In genomic region chr20:49508435-49509199, GRCh38 we compare ENCODE assay signal across 9 cellular contexts. TPM values are rescaled to one million over a fixed set of nuclear protein-coding genes. Genes with fewer than 3 reads are reported as not detected.
A peak's percentile ranks its signal among the peaks of the same experiment; 100 is the strongest.
DNase-seq lines count a peak whose midpoint lies in the region; ATAC-seq lines count a peak whose summit lies in the region.
"Had no signal": no experiment of that assay in that cellular context is flagged by ENCODE, and none has a peak within 500 bp of the region (broad histone marks: within the 10 kb centered on the region; RNA-seq: fewer than 3 reads in every experiment).

No MANE protein-coding gene starts in this region.

- peak; percentile 33 for ATAC-seq in activated naive CD8-positive, alpha-beta T cell treated with anti-CD3 and anti-CD28 coated beads, Interleukin-2, amount 50 U/mL, for 24 hours
- no peak for ATAC-seq in HG03095 (IDR thresholded peaks at IDR 0.05; ENCODE audit: unreplicated experiment)

- H3K4me1 Mint-ChIP-seq in activated naive CD8-positive, alpha-beta T cell treated with anti-CD3 and anti-CD28 coated beads, Interleukin-2, amount 50 U/mL, for 24 hours: peaks cover 3% of the 10 kb centered on the region

- H3K36me3 ChIP-seq in BLaER1 treated with 17β-estradiol and CSF1 and Interleukin-3, amounts not matched to agents 10 nM and 100 nM: no peaks in the 10 kb centered on the region
- H3K36me3 ChIP-seq in iPS-20b (ENCODE audit: insufficient read depth, low read depth, low read length): peaks cover 7% of the 10 kb centered on the region; the same call in 1 of the 2 replicates

- DNase-seq in H4 (ENCODE audit: low spot score): peak; percentile 48
- DNase-seq in NCI-H446 treated with DMSO at 0.1 percent for 48 hours (lab: John Stamatoyannopoulos, UW): peak; percentile 60
- no peak for DNase-seq in activated naive CD8-positive, alpha-beta T cell treated with anti-CD3 and anti-CD28 coated beads, Interleukin-2, amount 50 U/mL, for 24 hours
- DNase-seq in stromal cell of bone marrow (ENCODE audit: low read depth): peak; percentile 19
- DNase-seq in stimulated activated CD8-positive, alpha-beta memory T cell treated with anti-CD3 and anti-CD28 coated beads, Interleukin-4, amount 100 ng/mL, for 48 hours: no peak

- H3K27ac Mint-ChIP-seq in activated naive CD8-positive, alpha-beta T cell treated with anti-CD3 and anti-CD28 coated beads, Interleukin-2, amount 50 U/mL, for 24 hours: no peak overlapping the region

- H3K4me3 ChIP-seq in BLaER1 treated with 17β-estradiol and CSF1 and Interleukin-3, amounts not matched to agents 10 nM and 100 nM: no peak overlapping the region
- no peak overlapping the region for H3K4me3 ChIP-seq in iPS-20b (ENCODE audit: low read length)

- H4K20me1 ChIP-seq in BLaER1 treated with 17β-estradiol and CSF1 and Interleukin-3, amounts not matched to agents 10 nM and 100 nM: peaks cover 0 to 4% (median 0%) of the 10 kb centered on the region in 11 experiments; a peak in 2 of 22 replicates

- no peaks in the 10 kb centered on the region for H3K9me3 ChIP-seq in BLaER1 treated with 17β-estradiol and CSF1 and Interleukin-3, amounts not matched to agents 10 nM and 100 nM (replicated peaks in 1 of 11)
- no peaks in the 10 kb centered on the region for H3K9me3 ChIP-seq in iPS-20b (ENCODE audit: insufficient read depth, low read depth, low read length)

- peak overlapping the region in 2 of 11 experiments; percentile 11 to 29; a peak in 3 of 22 replicates for H3K27ac ChIP-seq in BLaER1 treated with 17β-estradiol and CSF1 and Interleukin-3, amounts not matched to agents 10 nM and 100 nM
- no peak overlapping the region for H3K27ac ChIP-seq in iPS-20b (ENCODE audit: low read length)
- H3K27ac ChIP-seq: HL-60 had no signal

- no peaks in the 10 kb centered on the region for H3K27me3 ChIP-seq in BLaER1 treated with 17β-estradiol and CSF1 and Interleukin-3, amounts not matched to agents 10 nM and 100 nM
- no peaks in the 10 kb centered on the region for H3K27me3 ChIP-seq in iPS-20b (ENCODE audit: insufficient read depth, low read length)

- no peaks in the 10 kb centered on the region for H3K36me3 Mint-ChIP-seq in activated naive CD8-positive, alpha-beta T cell treated with anti-CD3 and anti-CD28 coated beads, Interleukin-2, amount 50 U/mL, for 24 hours (ENCODE audit: low read depth)

- peaks cover 19 to 66% (median 56%) of the 10 kb centered on the region in 10 experiments for H3K4me1 ChIP-seq in BLaER1 treated with 17β-estradiol and CSF1 and Interleukin-3, amounts not matched to agents 10 nM and 100 nM
- peaks cover 3% of the 10 kb centered on the region; the same call in 1 of the 2 replicates for H3K4me1 ChIP-seq in iPS-20b (ENCODE audit: insufficient read depth, low read length)

- no peak overlapping the region; a peak in 1 of 22 replicates for H3K9ac ChIP-seq in BLaER1 treated with 17β-estradiol and CSF1 and Interleukin-3, amounts not matched to agents 10 nM and 100 nM
- peak overlapping the region; percentile 19; the same call in 1 of the 2 replicates for H3K9ac ChIP-seq in iPS-20b (ENCODE audit: low read depth, low read length)

- H3K9me3 Mint-ChIP-seq in activated naive CD8-positive, alpha-beta T cell treated with anti-CD3 and anti-CD28 coated beads, Interleukin-2, amount 50 U/mL, for 24 hours: no peaks in the 10 kb centered on the region

- H3K4me2 ChIP-seq in BLaER1 treated with 17β-estradiol and CSF1 and Interleukin-3, amounts not matched to agents 10 nM and 100 nM: peak overlapping the region in 8 of 11 experiments; percentile 5 to 88 (median 20); a peak in 14 of 22 replicates

- no peak overlapping the region for H3K4me3 Mint-ChIP-seq in activated naive CD8-positive, alpha-beta T cell treated with anti-CD3 and anti-CD28 coated beads, Interleukin-2, amount 50 U/mL, for 24 hours

- peaks cover 53% of the 10 kb centered on the region for H3K27me3 Mint-ChIP-seq in activated naive CD8-positive, alpha-beta T cell treated with anti-CD3 and anti-CD28 coated beads, Interleukin-2, amount 50 U/mL, for 24 hours

RNA-seq across cellular contexts. Expression of gene KCNB1, which starts 26.1 kb away (rescaled TPM):
- 0.02 TPM in 1 of 2 replicates, not detected in the other for total RNA-seq in H4 (2014; rRNA removed; shearing (Covaris generic))

RNA-seq across cellular contexts. Expression of gene PTGIS, which starts 59.3 kb away (rescaled TPM):
- not detected in 2 replicates for total RNA-seq in H4 (2014; rRNA removed; shearing (Covaris generic))

Comparison
In these comparisons a context has a peak if more than half of its experiments do, and no peak if none do; other contexts are left out.
1. DNase-seq: peak in H4 (single experiment), NCI-H446 treated with DMSO at 0.1 percent for 48 hours (single experiment) and stromal cell of bone marrow (single experiment); none in activated naive CD8-positive, alpha-beta T cell treated with anti-CD3 and anti-CD28 coated beads, Interleukin-2, amount 50 U/mL, for 24 hours (single experiment) and stimulated activated CD8-positive, alpha-beta memory T cell treated with anti-CD3 and anti-CD28 coated beads, Interleukin-4, amount 100 ng/mL, for 48 hours (single experiment).